ENCODE assay signal across 16 cellular contexts in genomic region chr9:16221822-16222547, GRCh38.
A peak's percentile ranks its signal among the peaks of the same experiment; 100 is the strongest.
DNase-seq lines count a peak whose midpoint lies in the region; ATAC-seq, FAIRE-seq and TF ChIP-seq lines count a peak whose summit lies in the region.
"Had no signal": no experiment of that assay in that cellular context is flagged by ENCODE, and none has a peak within 500 bp of the region (broad histone marks: within the 10 kb centered on the region; RNA-seq: fewer than 3 reads in every experiment).

No MANE protein-coding gene starts in this region.

- H3K4me3 ChIP-seq in endothelial cell of umbilical vein (replicated peaks in 1 of 3; ENCODE audit: insufficient read depth in 1 of 3, low read depth in 1 of 3, low read length in 3 of 3) (no peak overlapping the region), gastrocnemius medialis (no peak overlapping the region), upper lobe of right lung (no peak overlapping the region)
- H3K4me3 ChIP-seq: Peyer's patch had no signal

- H3K27me3 ChIP-seq in endothelial cell of umbilical vein (ENCODE audit: control insufficient read depth in 2 of 2, insufficient read depth in 2 of 2, low read length in 2 of 2) (peaks cover 6 to 7% of the 10 kb centered on the region in 2 experiments), gastrocnemius medialis (no peaks in the 10 kb centered on the region), upper lobe of right lung (no peaks in the 10 kb centered on the region)
- H3K27me3 ChIP-seq: Peyer's patch had no signal

- TF ChIP-seq CTCF in endothelial cell of umbilical vein (IDR thresholded peaks at IDR 0.05; ENCODE audit: extremely low read depth in 1 of 2, insufficient read depth in 1 of 2, low read depth in 1 of 2, low read length in 2 of 2), result no peak
- TF ChIP-seq CTCF in gastrocnemius medialis (IDR thresholded peaks at IDR 0.05 in 4 of 5, conservative IDR thresholded peaks at IDR 0.05 in 1 of 5), result no peak
- no peak for TF ChIP-seq CTCF in upper lobe of right lung (IDR thresholded peaks at IDR 0.05)

- H3K27ac ChIP-seq in endothelial cell of umbilical vein (ENCODE audit: insufficient read depth, low read depth, low read length) (no peak overlapping the region), gastrocnemius medialis (no peak overlapping the region), upper lobe of right lung (no peak overlapping the region)
- H3K27ac ChIP-seq: Peyer's patch had no signal

- H3K79me2 ChIP-seq in endothelial cell of umbilical vein (ENCODE audit: control insufficient read depth, insufficient read depth, low read length), result no peaks in the 10 kb centered on the region

- TF ChIP-seq POLR2A in endothelial cell of umbilical vein (IDR thresholded peaks at IDR 0.05; ENCODE audit: low read depth, low read length) (no peak), gastrocnemius medialis (IDR thresholded peaks at IDR 0.05) (no peak)

- dilution Hi-C loops in endothelial cell of umbilical vein (cut with MboI; ENCODE audit: extremely low pct_ligation_motif_present, low sequenced_read_pairs), result no loop called here

- H3K36me3 ChIP-seq in endothelial cell of umbilical vein (ENCODE audit: control insufficient read depth in 2 of 2, extremely low read depth in 1 of 2, insufficient read depth in 2 of 2, low read length in 2 of 2) (no peaks in the 10 kb centered on the region), gastrocnemius medialis (no peaks in the 10 kb centered on the region), upper lobe of right lung (no peaks in the 10 kb centered on the region)
- H3K36me3 ChIP-seq: Peyer's patch had no signal

- intact Hi-C loops in endothelial cell of umbilical vein (cut with micrococcal nuclease) (loop anchor here (5.0 kb wide), 1 partner anchor 60 kb away; no protein-coding TSS in a partner anchor), gastrocnemius medialis (cut with DNase I; ENCODE audit: low total_unique reads) (no loop called here), upper lobe of right lung (cut with DNase I) (no loop called here)

- BruUV-seq in endothelial cell of umbilical vein (replicated peaks; lab: Mats Ljungman, UMichigan), result no TSS peak

- ATAC-seq in GM18519 (IDR thresholded peaks at IDR 0.05; ENCODE audit: low FRiP score, unreplicated experiment) (peak; percentile 81), HG02642 (IDR thresholded peaks at IDR 0.05; ENCODE audit: poor library complexity, unreplicated experiment) (peak; percentile 57), gastrocnemius medialis (peak; percentile 44 to 69), upper lobe of right lung (no peak), HG02588 (IDR thresholded peaks at IDR 0.05; ENCODE audit: unreplicated experiment) (no peak)
- ATAC-seq: stimulated activated effector memory CD8-positive, alpha-beta T cell treated with anti-CD3 and anti-CD28 coated beads, Interleukin-12 subunit alpha, Interleukin-12 subunit beta, amount 100 ng/mL, for 72 hours had no signal

- H3K9me3 ChIP-seq in endothelial cell of umbilical vein (replicated peaks; ENCODE audit: control insufficient read depth, insufficient read depth, low read length), result no peaks in the 10 kb centered on the region
- H3K9me3 ChIP-seq in gastrocnemius medialis, result no peaks in the 10 kb centered on the region
- no peaks in the 10 kb centered on the region for H3K9me3 ChIP-seq in upper lobe of right lung
- H3K9me3 ChIP-seq: Peyer's patch had no signal

- FAIRE-seq in endothelial cell of umbilical vein (lab: Jason Lieb, UNC), result peak; percentile 18
- FAIRE-seq: kidney had no signal

- CTCF ChIA-PET in endothelial cell of umbilical vein (lab: Charles Lee), result no interaction called here

- POLR2A ChIA-PET in endothelial cell of umbilical vein (lab: Charles Lee), result no interaction called here

- no peaks in the 10 kb centered on the region for H3K9me1 ChIP-seq in endothelial cell of umbilical vein (replicated peaks; ENCODE audit: control insufficient read depth, extremely low read depth, insufficient read depth, low read length)

- H3K4me1 ChIP-seq in endothelial cell of umbilical vein (ENCODE audit: control insufficient read depth, extremely low read depth, insufficient read depth, low read length) (no peaks in the 10 kb centered on the region), gastrocnemius medialis (no peaks in the 10 kb centered on the region), upper lobe of right lung (no peaks in the 10 kb centered on the region)

- DNase-seq in endothelial cell of umbilical vein (ENCODE audit: low read depth, low spot score), result peak; percentile 46
- DNase-seq in gastrocnemius medialis, result no peak
- no peak for DNase-seq in upper lobe of right lung
- DNase-seq in activated CD8-positive, alpha-beta memory T cell treated with anti-CD3 and anti-CD28 coated beads for 24 hours, result no peak
- DNase-seq: activated CD4-positive, alpha-beta T cell treated with anti-CD3 and anti-CD28 coated beads for 48 hours; activated T-cell treated with anti-CD3 and anti-CD28 coated beads, Interleukin-2, amount 50 U/mL, for 48 hours; CD4-positive, alpha-beta memory T cell; NCI-H1436 treated with DMSO at 0.1 percent for 48 hours; NCI-H526; Peyer's patch; stimulated activated CD4-positive, alpha-beta T cell treated with anti-CD3 and anti-CD28 coated beads, Interleukin-4, amount 100 ng/mL, for 24 hours had no signal

- in situ Hi-C loops in gastrocnemius medialis (cut with MboI; ENCODE audit: low sequenced_read_pairs in 4 of 4), result loop anchor here in 1 of 4 donors (10.0 kb wide), 1 partner anchor 63 kb away; no protein-coding TSS in a partner anchor

- no peak overlapping the region for H2AFZ ChIP-seq in endothelial cell of umbilical vein (ENCODE audit: low read depth, low read length)

- H4K20me1 ChIP-seq in endothelial cell of umbilical vein (replicated peaks; ENCODE audit: control insufficient read depth, extremely low read depth, insufficient read depth, low read length), result no peaks in the 10 kb centered on the region

- H3K9ac ChIP-seq in endothelial cell of umbilical vein (replicated peaks; ENCODE audit: extremely low read depth, insufficient read depth, low read length), result no peak overlapping the region

- H3K4me2 ChIP-seq in endothelial cell of umbilical vein (ENCODE audit: insufficient read depth, low read length), result no peak overlapping the region

TF ChIP-seq in endothelial cell of umbilical vein, 7 proteins besides CTCF, POLR2A, EP300 and RAD21:
- TF ChIP-seq FOS (IDR thresholded peaks at IDR 0.05; ENCODE audit: borderline replicate concordance, insufficient read depth, low read length), result no peak
- no peak for TF ChIP-seq EZH2 (IDR thresholded peaks at IDR 0.05; ENCODE audit: borderline replicate concordance, low read depth, low read length, severe bottlenecking)
- no peak for TF ChIP-seq MYC (IDR thresholded peaks at IDR 0.05; ENCODE audit: low read depth, low read length)
- no peak for TF ChIP-seq GATA2 (IDR thresholded peaks at IDR 0.05; ENCODE audit: insufficient read depth, insufficient read length, low read depth, low read length)
- TF ChIP-seq POLR2AphosphoS5 (IDR thresholded peaks at IDR 0.05; ENCODE audit: insufficient read depth, low read depth, low read length), result no peak
- TF ChIP-seq JUN (IDR thresholded peaks at IDR 0.05; ENCODE audit: borderline replicate concordance, insufficient read depth, insufficient read length, low read depth), result no peak
- TF ChIP-seq MAX (IDR thresholded peaks at IDR 0.05; ENCODE audit: insufficient read depth, insufficient read length), result no peak

Comparison
In these comparisons a context has a peak if more than half of its experiments do, and no peak if none do; other contexts are left out.
1. ATAC-seq: peak in GM18519 (single experiment), HG02642 (single experiment) and gastrocnemius medialis (2 of 2); none in upper lobe of right lung (single experiment) and HG02588 (single experiment).